Comparison of ENCODE assay signal across 10 cellular contexts in genomic region chr12:53044896-53045571, GRCh38. TPM values are rescaled to one million over a fixed set of nuclear protein-coding genes. Genes with fewer than 3 reads are reported as not detected.
A peak's percentile ranks its signal among the peaks of the same experiment; 100 is the strongest.
DNase-seq lines count a peak whose midpoint lies in the region; ATAC-seq and TF ChIP-seq lines count a peak whose summit lies in the region.
"Had no signal": no experiment of that assay in that cellular context is flagged by ENCODE, and none has a peak within 500 bp of the region (broad histone marks: within the 10 kb centered on the region; RNA-seq: fewer than 3 reads in every experiment).

No MANE protein-coding gene starts in this region.

- H3K27ac Mint-ChIP-seq in activated CD8-positive, alpha-beta T cell treated with anti-CD3 and anti-CD28 coated beads for 36 hours, result no peak overlapping the region
- peak overlapping the region; percentile 89 for H3K27ac Mint-ChIP-seq in stimulated activated effector memory CD8-positive, alpha-beta T cell treated with anti-CD3 and anti-CD28 coated beads, Interleukin-12 subunit alpha, Interleukin-12 subunit beta, amount 100 ng/mL, for 72 hours

- H3K36me3 Mint-ChIP-seq in activated CD8-positive, alpha-beta T cell treated with anti-CD3 and anti-CD28 coated beads for 36 hours (ENCODE audit: low read depth), result peaks cover 12% of the 10 kb centered on the region
- H3K36me3 Mint-ChIP-seq in stimulated activated effector memory CD8-positive, alpha-beta T cell treated with anti-CD3 and anti-CD28 coated beads, Interleukin-12 subunit alpha, Interleukin-12 subunit beta, amount 100 ng/mL, for 72 hours, result peaks cover 40% of the 10 kb centered on the region

- CTCF ChIA-PET in activated CD8-positive, alpha-beta T cell treated with anti-CD3 and anti-CD28 coated beads for 36 hours (lab: Charles Lee), result interaction anchor here (1.1 to 4.1 kb wide), 8 partner anchors 8 to 55 kb away, joined by 3 to 25 read pairs (median 6); no protein-coding TSS in a partner anchor

- no peaks in the 10 kb centered on the region for H3K27me3 Mint-ChIP-seq in activated CD8-positive, alpha-beta T cell treated with anti-CD3 and anti-CD28 coated beads for 36 hours

- peak; percentile 12 for DNase-seq in GM10266 (ENCODE audit: extremely low spot score)
- no peak for DNase-seq in activated CD8-positive, alpha-beta T cell treated with anti-CD3 and anti-CD28 coated beads for 36 hours
- no peak for DNase-seq in stimulated activated effector memory CD8-positive, alpha-beta T cell treated with anti-CD3 and anti-CD28 coated beads, Interleukin-12 subunit alpha, Interleukin-12 subunit beta, amount 100 ng/mL, for 72 hours (ENCODE audit: low spot score in 2 of 2)
- DNase-seq in activated CD8-positive, alpha-beta memory T cell treated with anti-CD3 and anti-CD28 coated beads for 24 hours, result no peak
- DNase-seq: activated naive CD4-positive, alpha-beta T cell; KBM-7; NCI-H748 treated with DMSO at 0.1 percent for 48 hours had no signal

- H3K27ac ChIP-seq in layer of hippocampus (ENCODE audit: low read depth, low read length), result peak overlapping the region; percentile 99

- no peaks in the 10 kb centered on the region for H3K9me3 Mint-ChIP-seq in activated CD8-positive, alpha-beta T cell treated with anti-CD3 and anti-CD28 coated beads for 36 hours
- no peaks in the 10 kb centered on the region for H3K9me3 Mint-ChIP-seq in stimulated activated effector memory CD8-positive, alpha-beta T cell treated with anti-CD3 and anti-CD28 coated beads, Interleukin-12 subunit alpha, Interleukin-12 subunit beta, amount 100 ng/mL, for 72 hours

- peaks cover 27% of the 10 kb centered on the region for H3K4me1 Mint-ChIP-seq in activated CD8-positive, alpha-beta T cell treated with anti-CD3 and anti-CD28 coated beads for 36 hours (ENCODE audit: low read depth)
- H3K4me1 Mint-ChIP-seq in stimulated activated effector memory CD8-positive, alpha-beta T cell treated with anti-CD3 and anti-CD28 coated beads, Interleukin-12 subunit alpha, Interleukin-12 subunit beta, amount 100 ng/mL, for 72 hours, result peaks cover 43% of the 10 kb centered on the region

- no peaks in the 10 kb centered on the region for H3K27me3 ChIP-seq in layer of hippocampus (ENCODE audit: control insufficient read depth, insufficient read depth, low read length)

- POLR2A ChIA-PET in activated CD8-positive, alpha-beta T cell treated with anti-CD3 and anti-CD28 coated beads for 36 hours (lab: Charles Lee), result interaction anchor here (0.8 to 4.7 kb wide), 7 partner anchors 14 to 981 kb away, joined by 3 to 29 read pairs (median 6); partner anchors contain the start of gene SPRYD3

- intact Hi-C loops in activated CD8-positive, alpha-beta T cell treated with anti-CD3 and anti-CD28 coated beads for 36 hours (cut with micrococcal nuclease), result no loop called here

- ATAC-seq in activated CD8-positive, alpha-beta T cell treated with anti-CD3 and anti-CD28 coated beads for 36 hours, result no peak
- ATAC-seq in stimulated activated effector memory CD8-positive, alpha-beta T cell treated with anti-CD3 and anti-CD28 coated beads, Interleukin-12 subunit alpha, Interleukin-12 subunit beta, amount 100 ng/mL, for 72 hours, result no peak
- ATAC-seq in GM21515 (IDR thresholded peaks at IDR 0.05; ENCODE audit: unreplicated experiment), result no peak
- ATAC-seq in GM19328 (IDR thresholded peaks at IDR 0.05; ENCODE audit: unreplicated experiment), result no peak

- peak overlapping the region; percentile 19 for H3K4me3 Mint-ChIP-seq in activated CD8-positive, alpha-beta T cell treated with anti-CD3 and anti-CD28 coated beads for 36 hours
- peak overlapping the region; percentile 87 for H3K4me3 Mint-ChIP-seq in stimulated activated effector memory CD8-positive, alpha-beta T cell treated with anti-CD3 and anti-CD28 coated beads, Interleukin-12 subunit alpha, Interleukin-12 subunit beta, amount 100 ng/mL, for 72 hours

- no peak for TF ChIP-seq CTCF in GM10266 (IDR thresholded peaks at IDR 0.05; ENCODE audit: control insufficient read depth, insufficient read depth, low read depth, missing control alignments)
- TF ChIP-seq CTCF in activated CD8-positive, alpha-beta T cell treated with anti-CD3 and anti-CD28 coated beads for 36 hours (IDR thresholded peaks at IDR 0.05), result no peak

RNA-seq across cellular contexts. Expression of gene TNS2, which starts 4.8 kb away (rescaled TPM):
- total RNA-seq in activated CD8-positive, alpha-beta T cell treated with anti-CD3 and anti-CD28 coated beads for 36 hours, result 1 to 10 TPM; 1.1 to 1.6 TPM

RNA-seq across cellular contexts. Expression of gene SPRYD3, which starts 34.2 kb away (rescaled TPM):
- total RNA-seq in activated CD8-positive, alpha-beta T cell treated with anti-CD3 and anti-CD28 coated beads for 36 hours, result 10 to 100 TPM; 24.8 to 25.0 TPM

RNA-seq across cellular contexts. Expression of gene EIF4B, which starts 38.8 kb away (rescaled TPM):
- total RNA-seq in activated CD8-positive, alpha-beta T cell treated with anti-CD3 and anti-CD28 coated beads for 36 hours, result 100 to 1,000 TPM; 789 to 814 TPM

RNA-seq across cellular contexts. Expression of gene IGFBP6, which starts 52.4 kb away (rescaled TPM):
- total RNA-seq in activated CD8-positive, alpha-beta T cell treated with anti-CD3 and anti-CD28 coated beads for 36 hours, result 1 to 10 TPM; 2.0 to 2.3 TPM

RNA-seq across cellular contexts. Expression of gene SOAT2, which starts 58.3 kb away (rescaled TPM):
- total RNA-seq in activated CD8-positive, alpha-beta T cell treated with anti-CD3 and anti-CD28 coated beads for 36 hours, result 1 to 10 TPM; 5.3 to 6.7 TPM
